1 cellular context compared by ENCODE assay signal in the genomic region with DNA sequence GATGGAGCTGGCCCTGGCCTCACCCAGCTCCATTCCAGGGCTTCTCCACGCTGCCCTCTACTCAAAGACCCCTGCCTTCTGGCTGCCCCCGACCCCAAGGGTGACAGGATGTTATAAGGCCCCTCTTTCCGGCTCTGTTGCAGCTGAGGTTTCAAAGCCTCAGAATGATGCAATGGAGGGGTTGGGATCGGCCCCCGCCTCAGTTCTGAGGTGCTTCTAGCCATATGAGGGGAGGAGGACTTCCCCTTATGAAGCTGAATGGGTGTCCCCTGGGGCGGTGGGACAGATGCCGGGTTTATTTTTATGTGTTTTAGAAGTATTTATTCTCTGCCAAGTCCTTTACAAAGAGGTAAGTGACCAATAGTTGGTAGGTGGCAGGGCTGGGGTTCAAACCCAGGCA. TPM values are rescaled to one million over a fixed set of nuclear protein-coding genes. Genes with fewer than 3 reads are reported as not detected.
"Had no signal": no experiment of that assay in that cellular context is flagged by ENCODE, and none has a peak within 500 bp of the region (broad histone marks: within the 10 kb centered on the region; RNA-seq: fewer than 3 reads in every experiment).

No MANE protein-coding gene starts in this region.

RNA-seq across cellular contexts. Expression of a gene that starts 44.3 kb away (rescaled TPM):
- polyA plus RNA-seq: neural cell had no signal
